In the genomic region with DNA sequence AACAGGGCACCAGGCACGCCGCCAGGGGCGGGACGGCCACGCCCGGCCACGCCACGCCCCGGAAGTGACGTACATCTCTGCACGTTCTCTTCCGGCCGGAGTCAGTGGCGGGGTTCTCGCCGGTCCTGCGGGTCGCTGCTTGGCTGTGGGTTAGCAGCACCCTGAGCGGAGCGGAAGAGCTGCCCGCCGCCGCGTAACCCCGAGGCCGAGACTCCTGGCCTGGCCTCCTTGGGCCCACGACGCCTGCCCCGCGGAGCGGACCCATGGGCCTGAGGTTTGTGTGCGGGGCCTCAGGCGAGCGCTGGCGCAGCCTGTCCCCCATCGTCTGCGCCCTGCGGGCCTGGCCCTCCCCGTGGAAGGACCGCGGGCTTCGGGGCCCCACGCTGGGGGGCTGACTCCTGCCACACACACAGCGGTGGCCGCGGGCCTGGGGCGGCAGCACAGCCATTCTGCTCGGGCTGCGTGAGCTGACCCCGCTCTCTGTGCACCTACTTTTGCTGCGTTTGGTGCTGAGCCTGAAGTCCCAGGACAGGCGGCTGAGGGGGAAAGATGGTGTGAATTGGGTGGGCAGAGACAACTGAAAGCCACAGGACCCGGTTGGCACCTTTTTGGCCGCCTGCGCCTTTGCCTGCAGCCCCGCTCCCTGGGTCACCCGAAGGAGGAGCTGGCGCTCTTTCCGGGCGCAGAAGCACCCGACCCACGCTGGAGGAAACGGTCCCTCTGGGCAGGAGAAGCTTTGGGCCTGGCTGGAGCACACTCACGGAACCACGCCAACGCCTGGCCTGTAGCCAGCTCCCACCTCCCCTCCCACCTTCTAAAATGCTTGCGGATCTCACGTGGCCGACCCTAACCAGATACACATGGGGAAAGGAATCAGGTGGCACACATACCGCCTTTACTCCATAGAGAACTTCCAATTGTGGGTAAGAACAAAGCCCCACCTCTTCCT, we compare ENCODE assay signal across 8 cellular contexts. TPM values are rescaled to one million over a fixed set of nuclear protein-coding genes. Genes with fewer than 3 reads are reported as not detected.
DNase-seq lines count a peak whose midpoint lies in the region; ATAC-seq and TF ChIP-seq lines count a peak whose summit lies in the region.

No MANE protein-coding gene starts in this region.

- H3K4me3 ChIP-seq in skeletal muscle tissue (ENCODE audit: low read length in 3 of 3): peak overlapping the region; percentile 86 to 95 (median 94)

- peaks cover 31 to 34% (median 32%) of the 10 kb centered on the region in 3 donors for H3K36me3 ChIP-seq in skeletal muscle tissue (ENCODE audit: control insufficient read depth in 3 of 3, insufficient read depth in 3 of 3, low read length in 3 of 3)

- in situ Hi-C loops in T47D (cut with HindIII; ENCODE audit: low pct_unique_long_range_greater_than_20kb, low sequenced_read_pairs): no loop called here

- H3K27ac ChIP-seq in VCaP (peak overlapping the region; percentile 94), skeletal muscle tissue (ENCODE audit: low read depth, low read length) (peak overlapping the region; percentile 84)

- DNase-seq in NCI-H2171 treated with DMSO at 0.1 percent for 48 hours (lab: John Stamatoyannopoulos, UW) (peak; percentile 75), T47D (ENCODE audit: low read depth in 1 of 2, low spot score in 1 of 2) (peak; percentile 89 to 93), iPS-NIHi11 (ENCODE audit: low spot score) (peak; percentile 98)

- H3K9ac ChIP-seq in skeletal muscle tissue (ENCODE audit: low read depth in 1 of 3, low read length in 3 of 3): peak overlapping the region; percentile 94 to 95 (median 95)

- H3K9me3 ChIP-seq in skeletal muscle tissue (ENCODE audit: control insufficient read depth in 3 of 3, low read length in 3 of 3): no peaks in the 10 kb centered on the region

- ATAC-seq in GM18511 (IDR thresholded peaks at IDR 0.05; ENCODE audit: unreplicated experiment) (peak; percentile 48), HG03097 (IDR thresholded peaks at IDR 0.05; ENCODE audit: low FRiP score, unreplicated experiment) (peak; percentile 41), HG02884 (IDR thresholded peaks at IDR 0.05; ENCODE audit: unreplicated experiment) (no peak)

- peaks cover 38 to 61% (median 60%) of the 10 kb centered on the region in 3 donors for H3K4me1 ChIP-seq in skeletal muscle tissue (ENCODE audit: control insufficient read depth in 3 of 3, insufficient read depth in 3 of 3, low read length in 3 of 3)

- TF ChIP-seq CTCF in VCaP (conservative IDR thresholded peaks at IDR 0.05): no peak

- no peaks in the 10 kb centered on the region for H3K27me3 ChIP-seq in skeletal muscle tissue (ENCODE audit: control insufficient read depth in 3 of 3, insufficient read depth in 3 of 3, low read length in 3 of 3)

RNA-seq across cellular contexts. Expression of gene NOP14, which starts 28.1 kb away (rescaled TPM):
- total RNA-seq in skeletal muscle tissue: 10.4 TPM

RNA-seq across cellular contexts. Expression of gene GRK4, which starts 28.3 kb away (rescaled TPM):
- total RNA-seq in skeletal muscle tissue: 12.5 TPM
